ENCODE assay signal across 1 cellular context in the genomic region with DNA sequence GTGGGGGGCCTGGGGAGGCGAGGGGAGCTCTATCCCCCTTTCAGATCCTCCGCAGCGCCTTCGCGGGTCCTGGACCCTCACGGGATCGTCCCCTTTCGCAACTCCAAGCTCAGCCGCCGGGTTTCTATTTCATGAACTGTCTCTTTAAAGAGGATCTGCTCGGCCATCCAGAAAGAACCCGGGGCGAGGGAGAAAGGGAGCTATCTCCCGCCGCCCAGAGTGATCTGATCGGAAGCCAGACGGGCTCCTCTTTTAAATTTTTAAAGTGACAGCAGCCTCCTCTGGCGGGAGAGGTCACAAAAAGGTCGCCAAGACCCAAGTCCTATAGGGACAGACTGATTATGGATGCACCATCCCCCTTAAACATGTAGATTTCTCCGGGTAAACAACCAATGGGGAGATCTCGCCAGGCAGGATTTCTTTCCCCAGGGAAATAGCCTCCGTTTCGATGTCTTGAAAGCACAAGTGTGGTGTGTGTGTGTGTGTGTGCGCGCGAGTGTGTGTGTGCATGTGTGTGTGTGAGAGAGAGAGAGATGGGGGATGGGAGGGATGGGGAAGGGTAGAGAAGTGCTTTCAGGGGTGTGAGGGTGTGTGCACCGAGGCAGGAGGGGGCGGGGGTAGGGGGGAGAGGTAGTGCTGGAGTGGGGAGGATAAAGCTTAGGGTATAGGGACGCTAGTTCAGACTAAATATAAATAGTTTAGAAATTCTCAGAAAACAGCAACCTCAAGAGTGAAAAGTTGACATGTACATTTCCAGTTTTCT.
TF ChIP-seq lines count a peak whose summit lies in the region.

No MANE protein-coding gene starts in this region.

TF ChIP-seq in K562, 482 proteins besides CTCF, POLR2A, EP300 and RAD21 (continued from another document and continues in another):
- TF ChIP-seq MGA (IDR thresholded peaks at IDR 0.05), result no peak
- TF ChIP-seq RBM34 (IDR thresholded peaks at IDR 0.05; ENCODE audit: borderline replicate concordance, insufficient read depth, low read length), result no peak
- TF ChIP-seq ZFX (CRISPR knock-in tag; IDR thresholded peaks at IDR 0.05), result no peak
- peak; percentile 82 for TF ChIP-seq PRDM10 (IDR thresholded peaks at IDR 0.05; ENCODE audit: partially characterized antibody)
- peak; percentile 64 for TF ChIP-seq NR2C1 (IDR thresholded peaks at IDR 0.05)
- peak; percentile 41; the same call in 1 of the 2 replicates for TF ChIP-seq NR2C1 (tag; IDR thresholded peaks at IDR 0.05)
- TF ChIP-seq BMI1 (IDR thresholded peaks at IDR 0.05; ENCODE audit: low read length), result no peak
- TF ChIP-seq EHMT2 (IDR thresholded peaks at IDR 0.05), result peak; percentile 72; the same call in 1 of the 2 replicates
- 0 out of 2 replicates have a peak, but pooled peaks have one; percentile 30 for TF ChIP-seq NKRF (IDR thresholded peaks at IDR 0.05; ENCODE audit: borderline replicate concordance)
- TF ChIP-seq, protein P1, sequence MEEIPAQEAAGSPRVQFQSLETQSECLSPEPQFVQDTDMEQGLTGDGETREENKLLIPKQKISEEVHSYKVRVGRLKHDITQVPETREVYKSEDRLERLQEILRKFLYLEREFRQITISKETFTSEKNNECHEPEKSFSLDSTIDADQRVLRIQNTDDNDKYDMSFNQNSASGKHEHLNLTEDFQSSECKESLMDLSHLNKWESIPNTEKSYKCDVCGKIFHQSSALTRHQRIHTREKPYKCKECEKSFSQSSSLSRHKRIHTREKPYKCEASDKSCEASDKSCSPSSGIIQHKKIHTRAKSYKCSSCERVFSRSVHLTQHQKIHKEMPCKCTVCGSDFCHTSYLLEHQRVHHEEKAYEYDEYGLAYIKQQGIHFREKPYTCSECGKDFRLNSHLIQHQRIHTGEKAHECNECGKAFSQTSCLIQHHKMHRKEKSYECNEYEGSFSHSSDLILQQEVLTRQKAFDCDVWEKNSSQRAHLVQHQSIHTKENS (CRISPR knock-in tag; IDR thresholded peaks at IDR 0.05), result no peak
- TF ChIP-seq SMAD4 (CRISPR knock-in tag; conservative IDR thresholded peaks at IDR 0.05), result peak; percentile 81
- TF ChIP-seq RBM14 (IDR thresholded peaks at IDR 0.05; ENCODE audit: borderline replicate concordance, insufficient read depth, low read depth, low read length), result no peak
- TF ChIP-seq ZNF589 (CRISPR knock-in tag; IDR thresholded peaks at IDR 0.05; ENCODE audit: low read depth), result 0 out of 2 replicates have a peak, but pooled peaks have one; percentile 42
- TF ChIP-seq ZBTB7A (IDR thresholded peaks at IDR 0.05; ENCODE audit: borderline replicate concordance, control insufficient read depth, low read depth, low read length), result peak; percentile 93
- peak; percentile 19; the same call in 1 of the 2 replicates for TF ChIP-seq ATF7 (IDR thresholded peaks at IDR 0.05)
- TF ChIP-seq WHSC1 (IDR thresholded peaks at IDR 0.05; ENCODE audit: low read length), result no peak
- TF ChIP-seq ZNF174 (CRISPR knock-in tag; IDR thresholded peaks at IDR 0.05), result no peak
- TF ChIP-seq MAFK (IDR thresholded peaks at IDR 0.05; ENCODE audit: low read length), result no peak
- no peak for TF ChIP-seq CCAR2 (IDR thresholded peaks at IDR 0.05; ENCODE audit: low read depth, low read length)
- no peak for TF ChIP-seq ZBED1 (IDR thresholded peaks at IDR 0.05)
- no peak for TF ChIP-seq ZKSCAN8 (CRISPR knock-in tag; IDR thresholded peaks at IDR 0.05)
- TF ChIP-seq ZNF561 (CRISPR knock-in tag; conservative IDR thresholded peaks at IDR 0.05), result no peak
- peak in 1 of 2 experiments; percentile 79; a peak in 2 of 4 replicates for TF ChIP-seq HDAC1 (IDR thresholded peaks at IDR 0.05)
- TF ChIP-seq DIDO1 (tag; IDR thresholded peaks at IDR 0.05; ENCODE audit: low read depth), result peak; percentile 51; the same call in 1 of the 2 replicates
- no peak for TF ChIP-seq SFPQ (IDR thresholded peaks at IDR 0.05; ENCODE audit: low read depth, low read length)
- 0 out of 4 replicates have a peak, but pooled peaks of 1 of the 2 experiments have one; percentile 6 for TF ChIP-seq RCOR1 (IDR thresholded peaks at IDR 0.05; ENCODE audit: borderline replicate concordance in 1 of 2, low read depth in 2 of 2, low read length in 2 of 2)
- no peak for TF ChIP-seq TSC22D4 (tag; IDR thresholded peaks at IDR 0.05)
- TF ChIP-seq, protein P2, sequence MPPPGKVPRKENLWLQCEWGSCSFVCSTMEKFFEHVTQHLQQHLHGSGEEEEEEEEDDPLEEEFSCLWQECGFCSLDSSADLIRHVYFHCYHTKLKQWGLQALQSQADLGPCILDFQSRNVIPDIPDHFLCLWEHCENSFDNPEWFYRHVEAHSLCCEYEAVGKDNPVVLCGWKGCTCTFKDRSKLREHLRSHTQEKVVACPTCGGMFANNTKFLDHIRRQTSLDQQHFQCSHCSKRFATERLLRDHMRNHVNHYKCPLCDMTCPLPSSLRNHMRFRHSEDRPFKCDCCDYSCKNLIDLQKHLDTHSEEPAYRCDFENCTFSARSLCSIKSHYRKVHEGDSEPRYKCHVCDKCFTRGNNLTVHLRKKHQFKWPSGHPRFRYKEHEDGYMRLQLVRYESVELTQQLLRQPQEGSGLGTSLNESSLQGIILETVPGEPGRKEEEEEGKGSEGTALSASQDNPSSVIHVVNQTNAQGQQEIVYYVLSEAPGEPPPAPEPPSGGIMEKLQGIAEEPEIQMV (tag; conservative IDR thresholded peaks at IDR 0.05; ENCODE audit: low read depth), result no peak
- no peak for TF ChIP-seq KHSRP (IDR thresholded peaks at IDR 0.05)
